ENCODE assay signal across 9 cellular contexts in genomic region chr18:48974304-48975220, GRCh38. TPM values are rescaled to one million over a fixed set of nuclear protein-coding genes. Genes with fewer than 3 reads are reported as not detected.
A peak's percentile ranks its signal among the peaks of the same experiment; 100 is the strongest.
DNase-seq lines count a peak whose midpoint lies in the region; ATAC-seq, FAIRE-seq and TF ChIP-seq lines count a peak whose summit lies in the region.
"Had no signal": no experiment of that assay in that cellular context is flagged by ENCODE, and none has a peak within 500 bp of the region (broad histone marks: within the 10 kb centered on the region; RNA-seq: fewer than 3 reads in every experiment).

No MANE protein-coding gene starts in this region.

- TF ChIP-seq CTCF in WERI-Rb-1 (IDR thresholded peaks at IDR 0.05; ENCODE audit: low read depth, low read length) (peak; percentile 44), cardiac muscle cell (IDR thresholded peaks at IDR 0.05; ENCODE audit: low read depth, low read length) (no peak)

- DNase-seq in GM12892 (ENCODE audit: insufficient read length) (no peak), WERI-Rb-1 (peak; percentile 70), cardiac muscle cell (ENCODE audit: low read depth in 1 of 2, low spot score in 1 of 2) (peak in 1 of 2 donors; percentile 60), retina (peak; percentile 79), H54 (ENCODE audit: insufficient read length, low spot score) (no peak)

- H3K36me3 ChIP-seq in WERI-Rb-1 (no peaks in the 10 kb centered on the region), cardiac muscle cell (no peaks in the 10 kb centered on the region)

- FAIRE-seq in GM12892 (lab: Jason Lieb, UNC) = peak; percentile 5
- FAIRE-seq in H54 (lab: Jason Lieb, UNC) = no peak
- FAIRE-seq: TTC549 had no signal

- H3K4me1 ChIP-seq in cardiac muscle cell (ENCODE audit: low read depth) = peaks cover 21% of the 10 kb centered on the region

- TF ChIP-seq POLR2A in GM12892 (IDR thresholded peaks at IDR 0.05; ENCODE audit: low read depth, low read length) = no peak
- no peak for TF ChIP-seq POLR2A in H54 (IDR thresholded peaks at IDR 0.05; ENCODE audit: low read depth, low read length)

- H3K27me3 ChIP-seq in WERI-Rb-1 (ENCODE audit: insufficient read depth, low read depth, severe bottlenecking) (no peaks in the 10 kb centered on the region), cardiac muscle cell (no peaks in the 10 kb centered on the region)

- H3K9me3 ChIP-seq in WERI-Rb-1 (ENCODE audit: severe bottlenecking) (no peaks in the 10 kb centered on the region), cardiac muscle cell (ENCODE audit: low read depth) (no peaks in the 10 kb centered on the region)

- H3K4me3 ChIP-seq in WERI-Rb-1 (ENCODE audit: low read depth, low read length) = peak overlapping the region; percentile 64
- peak overlapping the region; percentile 57 for H3K4me3 ChIP-seq in cardiac muscle cell

- ATAC-seq in GM19395 (IDR thresholded peaks at IDR 0.05; ENCODE audit: unreplicated experiment) = no peak
- ATAC-seq in HG03342 (IDR thresholded peaks at IDR 0.05; ENCODE audit: unreplicated experiment) = no peak
- ATAC-seq in HG02970 (IDR thresholded peaks at IDR 0.05; ENCODE audit: low FRiP score, unreplicated experiment) = no peak

- H3K27ac ChIP-seq in WERI-Rb-1 (peak overlapping the region; percentile 98), cardiac muscle cell (peak overlapping the region; percentile 95)

RNA-seq across cellular contexts. Expression of gene SMAD7, which starts 23.8 kb away (rescaled TPM):
- polyA plus RNA-seq in GM12892 (2012; ENCODE audit: missing spikeins) = 13.8 TPM
- total RNA-seq in cardiac muscle cell = 93.1 and 129 TPM in 2 replicates
- 60.1 and 80.8 TPM in 2 replicates for polyA plus RNA-seq in cardiac muscle cell

Comparison
In these comparisons a context has a peak if more than half of its experiments do, and no peak if none do; other contexts are left out.
1. DNase-seq: peak in WERI-Rb-1 (single experiment) and retina (single experiment); none in GM12892 (single experiment) and H54 (single experiment).